ENCODE assay signal across 8 cellular contexts in the genomic region with DNA sequence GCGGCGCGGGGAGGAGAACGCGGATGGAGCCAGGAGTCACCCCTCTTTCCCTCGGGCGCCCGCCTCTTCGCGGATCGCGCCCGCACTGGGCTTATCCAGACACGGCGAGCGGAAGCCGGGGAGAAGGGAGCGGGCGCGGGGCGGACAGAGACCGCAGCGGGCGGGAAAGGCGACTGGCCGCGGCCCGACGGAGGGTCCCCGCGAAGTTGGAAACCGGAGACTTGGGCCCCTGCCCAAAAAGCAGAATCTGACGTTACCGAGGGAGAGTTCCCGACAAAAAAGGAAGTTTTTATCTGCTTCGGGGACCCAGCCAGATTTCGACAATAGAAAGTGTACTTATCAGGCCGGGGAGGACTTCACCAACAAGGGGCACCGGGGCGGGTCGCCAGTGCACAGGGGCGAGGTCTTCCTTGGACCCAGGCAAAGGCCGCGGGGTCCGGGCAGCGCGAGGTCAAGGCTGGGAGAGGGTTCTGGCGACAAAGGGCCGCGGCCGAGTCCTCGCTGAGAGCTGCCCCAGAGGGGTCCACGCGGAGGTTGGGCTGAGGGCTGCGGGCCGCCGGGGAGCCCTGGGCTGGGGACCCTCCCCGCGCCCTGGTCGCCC. TPM values are rescaled to one million over a fixed set of nuclear protein-coding genes. Genes with fewer than 3 reads are reported as not detected.
DNase-seq lines count a peak whose midpoint lies in the region; ATAC-seq and TF ChIP-seq lines count a peak whose summit lies in the region.

No MANE protein-coding gene starts in this region.

- no peaks in the 10 kb centered on the region for H3K79me2 ChIP-seq in Loucy (ENCODE audit: insufficient read depth, low read length)

- H2AFZ ChIP-seq in Loucy (ENCODE audit: low read length), result peak overlapping the region; percentile 19; the same call in 1 of the 2 replicates

- H3K9me2 ChIP-seq in Loucy (replicated peaks; ENCODE audit: low read depth, low read length), result no peaks in the 10 kb centered on the region

- POLR2A ChIA-PET in BJ (lab: Charles Lee), result no interaction called here

- H3K27me3 ChIP-seq in BJ (ENCODE audit: control insufficient read depth, insufficient read depth, low read length) (peaks cover 13% of the 10 kb centered on the region), Loucy (ENCODE audit: insufficient read depth, low read length, poor library complexity, severe bottlenecking) (no peaks in the 10 kb centered on the region), dorsolateral prefrontal cortex (peaks cover 0 to 36% (median 18%) of the 10 kb centered on the region in 45 donors), mononuclear cell (ENCODE audit: insufficient read depth, low read length) (peaks cover 28% of the 10 kb centered on the region)

- no peaks in the 10 kb centered on the region for H3K36me3 ChIP-seq in BJ (ENCODE audit: control insufficient read depth, insufficient read depth, low read length)
- H3K36me3 ChIP-seq in Loucy (ENCODE audit: insufficient read depth, low read length), result no peaks in the 10 kb centered on the region

- H3F3A ChIP-seq in Loucy (ENCODE audit: low read depth), result no peaks in the 10 kb centered on the region

- CTCF ChIA-PET in BJ (lab: Yijun Ruan, JAX), result interaction anchor here (1.2 to 1.9 kb wide), 4 partner anchors 12 to 62 kb away, joined by 3 to 8 read pairs (median 4); no protein-coding TSS in a partner anchor

- H3K4me3 ChIP-seq in BJ (ENCODE audit: low read depth, low read length) (peak overlapping the region; percentile 46), Loucy (ENCODE audit: low read length, poor library complexity, severe bottlenecking) (no peak overlapping the region), dorsolateral prefrontal cortex (peak overlapping the region; percentile 26 to 72 (median 54)), mononuclear cell (ENCODE audit: low read length) (peak overlapping the region; percentile 48)

- H3K9me3 ChIP-seq in Loucy (ENCODE audit: insufficient read depth, low read depth, low read length) (no peaks in the 10 kb centered on the region), mononuclear cell (ENCODE audit: low read depth, low read length) (no peaks in the 10 kb centered on the region)

- DNase-seq in BJ (ENCODE audit: low read depth) (no peak), dorsolateral prefrontal cortex (no peak), SHP77 (lab: John Stamatoyannopoulos, UW) (no peak), NCI-H187 (lab: John Stamatoyannopoulos, UW) (no peak), NCI-H146 treated with DMSO at 0.1 percent for 48 hours (lab: John Stamatoyannopoulos, UW; ENCODE audit: unreplicated experiment) (no peak)

- no peak for ATAC-seq in GM18520 (IDR thresholded peaks at IDR 0.05; ENCODE audit: unreplicated experiment)

- H3K9ac ChIP-seq in Loucy (ENCODE audit: low read depth, low read length, poor library complexity, severe bottlenecking), result no peak overlapping the region

- H3K4me2 ChIP-seq in Loucy (ENCODE audit: low read depth, low read length, poor library complexity, severe bottlenecking), result no peak overlapping the region

- H4K20me1 ChIP-seq in Loucy (ENCODE audit: insufficient read depth, low read length, poor library complexity, severe bottlenecking), result no peaks in the 10 kb centered on the region

- H3K4me1 ChIP-seq in Loucy (ENCODE audit: insufficient read depth, low read length, poor library complexity, severe bottlenecking) (no peaks in the 10 kb centered on the region), mononuclear cell (ENCODE audit: insufficient read depth, low read length) (peaks cover 23% of the 10 kb centered on the region)

- peak overlapping the region in 1 of 59 donors; percentile 36 for H3K27ac ChIP-seq in dorsolateral prefrontal cortex

- TF ChIP-seq CTCF in BJ (IDR thresholded peaks at IDR 0.05; ENCODE audit: insufficient read depth, low read depth, low read length), result no peak
- TF ChIP-seq CTCF in Loucy (conservative IDR thresholded peaks at IDR 0.05; ENCODE audit: low read length), result no peak
- no peak for TF ChIP-seq CTCF in dorsolateral prefrontal cortex (IDR thresholded peaks at IDR 0.05 in 54 of 56, conservative IDR thresholded peaks at IDR 0.05 in 2 of 56; ENCODE audit: low read depth in 1 of 56, partially characterized antibody in 56 of 56)

- intact Hi-C loops in dorsolateral prefrontal cortex (cut with DNase I), result no loop called here

RNA-seq across cellular contexts. Expression of a gene that starts 0.5 kb away (rescaled TPM):
- 0.72 and 0.89 TPM in 2 replicates for polyA plus RNA-seq in BJ (2011; rRNA removed)
- 0.31 and 0.47 TPM in 2 replicates for polyA minus RNA-seq in BJ (2011; rRNA and poly(A)+ RNA removed)
- total RNA-seq in dorsolateral prefrontal cortex, result 10 to 100 TPM in 1 of 120 experiments, 1 to 10 TPM in 98, under 1 TPM in 16, not detected in 5; 0.38 to 10.0 (median 1.8) TPM
- total RNA-seq in mononuclear cell, result 2.3 TPM

RNA-seq across cellular contexts. Expression of a gene that starts 45.3 kb away (rescaled TPM):
- polyA plus RNA-seq in BJ (2011; rRNA removed), result 0.21 TPM in 1 of 2 replicates, not detected in the other
- polyA minus RNA-seq in BJ (2011; rRNA and poly(A)+ RNA removed), result not detected in 2 replicates
- 10 to 100 TPM in 118 of 120 experiments, 1 to 10 TPM in 2; 9.7 to 74.7 (median 21.5) TPM for total RNA-seq in dorsolateral prefrontal cortex
- 0.73 TPM for total RNA-seq in mononuclear cell

RNA-seq across cellular contexts. Expression of a gene that starts 47.6 kb away (rescaled TPM):
- 1.1 and 1.4 TPM in 2 replicates for polyA plus RNA-seq in BJ (2011; rRNA removed)
- 0.10 and 0.95 TPM in 2 replicates for polyA minus RNA-seq in BJ (2011; rRNA and poly(A)+ RNA removed)
- total RNA-seq in dorsolateral prefrontal cortex, result 10 to 100 TPM in 118 of 120 experiments, 1 to 10 TPM in 2; 7.1 to 34.6 (median 19.7) TPM
- 0.21 TPM for total RNA-seq in mononuclear cell

RNA-seq across cellular contexts. Expression of a gene that starts 58.4 kb away (rescaled TPM):
- polyA plus RNA-seq in BJ (2011; rRNA removed), result not detected in 2 replicates
- not detected in 2 replicates for polyA minus RNA-seq in BJ (2011; rRNA and poly(A)+ RNA removed)
- 1 to 10 TPM in 119 of 120 experiments, under 1 TPM in 1; 0.86 to 9.8 (median 3.5) TPM for total RNA-seq in dorsolateral prefrontal cortex
- 4.0 TPM for total RNA-seq in mononuclear cell
